In genomic region chr5:59673438-59674058, GRCh38 we compare ENCODE assay signal across 10 cellular contexts.
A peak's percentile ranks its signal among the peaks of the same experiment; 100 is the strongest.
DNase-seq lines count a peak whose midpoint lies in the region; ATAC-seq, FAIRE-seq and TF ChIP-seq lines count a peak whose summit lies in the region.
"Had no signal": no experiment of that assay in that cellular context is flagged by ENCODE, and none has a peak within 500 bp of the region (broad histone marks: within the 10 kb centered on the region; RNA-seq: fewer than 3 reads in every experiment).

No MANE protein-coding gene starts in this region.

- H3K23me2 ChIP-seq in H1 (ENCODE audit: low read depth, low read length) = no peaks in the 10 kb centered on the region

- H2BK120ac ChIP-seq in H1 (replicated peaks; ENCODE audit: low read depth, low read length) = no peak overlapping the region

- no peak overlapping the region for H3K4me3 ChIP-seq in H1 (ENCODE audit: extremely low read depth in 1 of 4, insufficient read depth in 2 of 4, low read depth in 3 of 4, low read length in 4 of 4)
- no peak overlapping the region for H3K4me3 ChIP-seq in naive thymus-derived CD4-positive, alpha-beta T cell (ENCODE audit: low read length)

- H2AK5ac ChIP-seq in H1 (ENCODE audit: low read depth, low read length) = no peak overlapping the region

- H3K9ac ChIP-seq in H1 (replicated peaks in 1 of 4; ENCODE audit: extremely low read depth in 1 of 4, low read depth in 3 of 4, low read length in 3 of 4) = no peak overlapping the region

- H2BK20ac ChIP-seq in H1 (ENCODE audit: low read length) = no peak overlapping the region

- peak in 2 of 3 experiments; percentile 60 to 65; a peak in 3 of 4 replicates for TF ChIP-seq CTCF in H1 (IDR thresholded peaks at IDR 0.05; ENCODE audit: control extremely low read depth in 1 of 3, insufficient read depth in 1 of 3, low read depth in 1 of 3, low read length in 3 of 3)

- H4K20me1 ChIP-seq in H1 (replicated peaks in 1 of 2; ENCODE audit: control insufficient read depth in 1 of 2, insufficient read depth in 2 of 2, low read length in 2 of 2) = no peaks in the 10 kb centered on the region

- no peak for TF ChIP-seq POLR2A in H1 (IDR thresholded peaks at IDR 0.05; ENCODE audit: control extremely low read depth in 1 of 2, low read depth in 2 of 2, low read length in 2 of 2)

- peaks cover 0 to 1% (median 0%) of the 10 kb centered on the region in 11 donors for H3K9me3 Mint-ChIP-seq in naive thymus-derived CD4-positive, alpha-beta T cell
- no peaks in the 10 kb centered on the region for H3K9me3 Mint-ChIP-seq in activated CD8-positive, alpha-beta memory T cell treated with anti-CD3 and anti-CD28 coated beads, Interleukin-2, amount 10 ng/mL, durations not matched to agents 7 days and 5 days (ENCODE audit: low read depth)
- H3K9me3 Mint-ChIP-seq: activated T-cell treated with anti-CD3 and anti-CD28 coated beads, Interleukin-2, amount 50 U/mL, for 72 hours had no signal

- CTCF ChIA-PET in H1 (lab: Charles Lee; ENCODE audit: partially characterized antibody) = interaction anchor here (0.6 to 5.6 kb wide), 39 partner anchors 9 to 486 kb away, joined by 3 to 51 read pairs (median 5); no protein-coding TSS in a partner anchor
- CTCF ChIA-PET in naive thymus-derived CD4-positive, alpha-beta T cell (lab: Charles Lee) = interaction anchor here (1.0 to 1.7 kb wide), 3 partner anchors 14 to 121 kb away, joined by 3 to 7 read pairs (median 3); no protein-coding TSS in a partner anchor
- CTCF ChIA-PET in activated CD8-positive, alpha-beta memory T cell treated with anti-CD3 and anti-CD28 coated beads, Interleukin-2, amount 10 ng/mL, durations not matched to agents 7 days and 5 days (lab: Charles Lee) = interaction anchor here (0.8 to 1.8 kb wide), 17 partner anchors 9 to 486 kb away, joined by 3 to 11 read pairs (median 4); no protein-coding TSS in a partner anchor

- no peak overlapping the region for H3K56ac ChIP-seq in H1 (replicated peaks; ENCODE audit: insufficient read length, low read depth, low read length)

- POLR2A ChIA-PET in H1 (lab: Charles Lee; ENCODE audit: partially characterized antibody) = interaction anchor here (0.6 kb wide), 1 partner anchor 1483 kb away, joined by 4 read pairs; no protein-coding TSS in a partner anchor
- POLR2A ChIA-PET in naive thymus-derived CD4-positive, alpha-beta T cell (lab: Charles Lee) = interaction anchor here (0.7 kb wide), 1 partner anchor 13 kb away, joined by 3 read pairs; no protein-coding TSS in a partner anchor

- no peak overlapping the region for H3K18ac ChIP-seq in H1 (ENCODE audit: extremely low read depth, low read length)

- peak; percentile 81 to 87 for TF ChIP-seq RAD21 in H1 (IDR thresholded peaks at IDR 0.05 in 1 of 2, conservative IDR thresholded peaks at IDR 0.05 in 1 of 2; ENCODE audit: low read depth in 2 of 2, low read length in 2 of 2)

- H2BK12ac ChIP-seq in H1 (ENCODE audit: low read depth, low read length) = no peak overlapping the region

- WGBS in H1 (ENCODE audit: extremely low coverage in 1 of 2, insufficient coverage in 1 of 2, insufficient read length in 1 of 2, insufficient replicate concordance in 2 of 2, low coverage in 1 of 2, low lambda C conversion rate in 2 of 2, missing lambda C conversion rate in 1 of 2), 2 experiments = 26% methylated on average over 4 of the region's 4 CpGs; no CpG with 5 or more reads in 1 of the 2 experiments

- no peak overlapping the region for H4K8ac ChIP-seq in H1 (ENCODE audit: extremely low read depth, insufficient read depth, low read length)

- no peak for TF ChIP-seq EP300 in H1 (IDR thresholded peaks at IDR 0.05; ENCODE audit: borderline replicate concordance in 1 of 2, low read depth in 2 of 2, low read length in 2 of 2)

- no peaks in the 10 kb centered on the region for H3K4me1 ChIP-seq in H1 (replicated peaks in 1 of 4; ENCODE audit: control insufficient read depth in 3 of 4, insufficient read depth in 4 of 4, low read length in 3 of 4)
- H3K4me1 ChIP-seq in naive thymus-derived CD4-positive, alpha-beta T cell (ENCODE audit: control insufficient read depth in 2 of 2, insufficient read depth in 2 of 2, low read length in 2 of 2) = no peaks in the 10 kb centered on the region

- no peaks in the 10 kb centered on the region for H3K27me3 ChIP-seq in H1 (replicated peaks in 1 of 4; ENCODE audit: control insufficient read depth in 3 of 4, extremely low read depth in 1 of 4, insufficient read depth in 3 of 4, low read length in 3 of 4)
- H3K27me3 ChIP-seq in naive thymus-derived CD4-positive, alpha-beta T cell (ENCODE audit: control insufficient read depth in 2 of 2, insufficient read depth in 2 of 2, low read length in 2 of 2) = no peaks in the 10 kb centered on the region

- H3K23ac ChIP-seq in H1 (ENCODE audit: insufficient read length) = no peak overlapping the region

- no peaks in the 10 kb centered on the region for H3K36me3 Mint-ChIP-seq in naive thymus-derived CD4-positive, alpha-beta T cell
- H3K36me3 Mint-ChIP-seq in activated CD8-positive, alpha-beta memory T cell treated with anti-CD3 and anti-CD28 coated beads, Interleukin-2, amount 10 ng/mL, durations not matched to agents 7 days and 5 days = no peaks in the 10 kb centered on the region
- H3K36me3 Mint-ChIP-seq: CD8-positive, alpha-beta memory T cell had no signal

- peak; percentile 63 for ATAC-seq in HG03442 (IDR thresholded peaks at IDR 0.05; ENCODE audit: unreplicated experiment)
- ATAC-seq in naive thymus-derived CD4-positive, alpha-beta T cell = peak; percentile 45
- no peak for ATAC-seq in activated CD8-positive, alpha-beta memory T cell treated with anti-CD3 and anti-CD28 coated beads, Interleukin-2, amount 10 ng/mL, durations not matched to agents 7 days and 5 days
- ATAC-seq in GM19023 (IDR thresholded peaks at IDR 0.05; ENCODE audit: unreplicated experiment) = no peak
- ATAC-seq: activated T-cell treated with anti-CD3 and anti-CD28 coated beads, Interleukin-2, amount 50 U/mL, for 72 hours had no signal

- no peaks in the 10 kb centered on the region for H3K9me3 ChIP-seq in H1 (ENCODE audit: insufficient read depth in 2 of 2, low read depth in 1 of 2, low read length in 1 of 2)
- no peaks in the 10 kb centered on the region for H3K9me3 ChIP-seq in naive thymus-derived CD4-positive, alpha-beta T cell (ENCODE audit: control insufficient read depth in 2 of 3, low read length in 3 of 3)

- H3K14ac ChIP-seq in H1 (ENCODE audit: insufficient read length) = no peak overlapping the region

- no peak overlapping the region for H4K5ac ChIP-seq in H1 (ENCODE audit: insufficient read length, low read depth, low read length)

- intact Hi-C loops in naive thymus-derived CD4-positive, alpha-beta T cell (cut with micrococcal nuclease) = loop anchor here (1.0 to 5.0 kb wide), 7 partner anchors 9 to 485 kb away; no protein-coding TSS in a partner anchor

- H3K79me2 ChIP-seq in H1 (ENCODE audit: control insufficient read depth in 1 of 2, insufficient read depth in 2 of 2, low read length in 2 of 2) = no peaks in the 10 kb centered on the region

- H4K91ac ChIP-seq in H1 (replicated peaks; ENCODE audit: insufficient read length, low read length) = no peak overlapping the region

- no peak overlapping the region for H3K4ac ChIP-seq in H1 (replicated peaks; ENCODE audit: insufficient read length, low read depth, low read length)

- H3K27ac ChIP-seq in H1 (ENCODE audit: low read depth, low read length) = no peak overlapping the region
- H3K27ac ChIP-seq in naive thymus-derived CD4-positive, alpha-beta T cell (ENCODE audit: low read depth, low read length) = no peak overlapping the region

- no peak overlapping the region for H3K4me3 Mint-ChIP-seq in naive thymus-derived CD4-positive, alpha-beta T cell
- no peak overlapping the region for H3K4me3 Mint-ChIP-seq in activated CD8-positive, alpha-beta memory T cell treated with anti-CD3 and anti-CD28 coated beads, Interleukin-2, amount 10 ng/mL, durations not matched to agents 7 days and 5 days
- H3K4me3 Mint-ChIP-seq: activated T-cell treated with anti-CD3 and anti-CD28 coated beads, Interleukin-2, amount 50 U/mL, for 72 hours; CD8-positive, alpha-beta memory T cell had no signal

- DNase-seq in NCI-H2081 (lab: John Stamatoyannopoulos, UW) (peak; percentile 13 to 30), NCI-H2081 treated with DMSO at 0.1 percent for 48 hours (lab: John Stamatoyannopoulos, UW) (no peak), NOMO-1 treated with DMSO at 0.1 percent for 48 hours (lab: John Stamatoyannopoulos, UW; ENCODE audit: unreplicated experiment) (peak; percentile 46), H1 (ENCODE audit: low read depth in 1 of 2, low spot score in 2 of 2) (no peak)
- peak in 5 of 9 donors; percentile 17 to 43 (median 27) for DNase-seq in naive thymus-derived CD4-positive, alpha-beta T cell
- no peak for DNase-seq in activated CD8-positive, alpha-beta memory T cell treated with anti-CD3 and anti-CD28 coated beads, Interleukin-2, amount 10 ng/mL, durations not matched to agents 7 days and 5 days

- H3K27ac Mint-ChIP-seq in naive thymus-derived CD4-positive, alpha-beta T cell = no peak overlapping the region
- no peak overlapping the region for H3K27ac Mint-ChIP-seq in activated CD8-positive, alpha-beta memory T cell treated with anti-CD3 and anti-CD28 coated beads, Interleukin-2, amount 10 ng/mL, durations not matched to agents 7 days and 5 days
- H3K27ac Mint-ChIP-seq: activated T-cell treated with anti-CD3 and anti-CD28 coated beads, Interleukin-2, amount 50 U/mL, for 72 hours; CD8-positive, alpha-beta memory T cell had no signal

- H3K27me3 Mint-ChIP-seq in naive thymus-derived CD4-positive, alpha-beta T cell = peaks cover under 1 to 20% (median 6%) of the 10 kb centered on the region in 5 donors
- H3K27me3 Mint-ChIP-seq in activated CD8-positive, alpha-beta memory T cell treated with anti-CD3 and anti-CD28 coated beads, Interleukin-2, amount 10 ng/mL, durations not matched to agents 7 days and 5 days = peaks cover 17% of the 10 kb centered on the region

- H3K4me2 ChIP-seq in H1 (ENCODE audit: insufficient read depth in 1 of 2, low read depth in 2 of 2, low read length in 2 of 2) = no peak overlapping the region

- H3K4me1 Mint-ChIP-seq in naive thymus-derived CD4-positive, alpha-beta T cell = peaks cover 0 to 5% (median 0%) of the 10 kb centered on the region in 7 donors
- no peaks in the 10 kb centered on the region for H3K4me1 Mint-ChIP-seq in activated CD8-positive, alpha-beta memory T cell treated with anti-CD3 and anti-CD28 coated beads, Interleukin-2, amount 10 ng/mL, durations not matched to agents 7 days and 5 days
- H3K4me1 Mint-ChIP-seq: CD8-positive, alpha-beta memory T cell had no signal

- peak; percentile 32 for FAIRE-seq in H1 (lab: Jason Lieb, UNC)

- H3K36me3 ChIP-seq in H1 (ENCODE audit: control insufficient read depth in 2 of 4, insufficient read depth in 4 of 4, low read length in 3 of 4) = no peaks in the 10 kb centered on the region
- H3K36me3 ChIP-seq in naive thymus-derived CD4-positive, alpha-beta T cell (ENCODE audit: control insufficient read depth in 2 of 3, insufficient read depth in 3 of 3, low read length in 3 of 3) = no peaks in the 10 kb centered on the region

- H3K79me1 ChIP-seq in H1 (ENCODE audit: low read depth, low read length) = no peaks in the 10 kb centered on the region

- no peak overlapping the region for H2AFZ ChIP-seq in H1 (ENCODE audit: low read length)

- H2BK15ac ChIP-seq in H1 (ENCODE audit: low read length) = no peak overlapping the region

- no peak overlapping the region for H2BK5ac ChIP-seq in H1 (ENCODE audit: low read depth, low read length)

TF ChIP-seq in H1, 55 proteins besides CTCF, POLR2A, EP300 and RAD21 (continues in another document):
- TF ChIP-seq TEAD4 (IDR thresholded peaks at IDR 0.05; ENCODE audit: low read depth, low read length) = 0 out of 2 replicates have a peak, but pooled peaks have one; percentile 28

Comparison
In these comparisons a context has a peak if more than half of its experiments do, and no peak if none do; other contexts are left out.
1. DNase-seq: peak in NCI-H2081 (2 of 2), NOMO-1 treated with DMSO at 0.1 percent for 48 hours (single experiment) and naive thymus-derived CD4-positive, alpha-beta T cell (5 of 9); none in NCI-H2081 treated with DMSO at 0.1 percent for 48 hours (single experiment), H1 (0 of 2) and activated CD8-positive, alpha-beta memory T cell treated with anti-CD3 and anti-CD28 coated beads, Interleukin-2, amount 10 ng/mL, durations not matched to agents 7 days and 5 days (single experiment).
2. ATAC-seq: peak in HG03442 (single experiment) and naive thymus-derived CD4-positive, alpha-beta T cell (single experiment); none in activated CD8-positive, alpha-beta memory T cell treated with anti-CD3 and anti-CD28 coated beads, Interleukin-2, amount 10 ng/mL, durations not matched to agents 7 days and 5 days (single experiment) and GM19023 (single experiment).